Comparison of ENCODE assay signal across 16 cellular contexts in the genomic region with DNA sequence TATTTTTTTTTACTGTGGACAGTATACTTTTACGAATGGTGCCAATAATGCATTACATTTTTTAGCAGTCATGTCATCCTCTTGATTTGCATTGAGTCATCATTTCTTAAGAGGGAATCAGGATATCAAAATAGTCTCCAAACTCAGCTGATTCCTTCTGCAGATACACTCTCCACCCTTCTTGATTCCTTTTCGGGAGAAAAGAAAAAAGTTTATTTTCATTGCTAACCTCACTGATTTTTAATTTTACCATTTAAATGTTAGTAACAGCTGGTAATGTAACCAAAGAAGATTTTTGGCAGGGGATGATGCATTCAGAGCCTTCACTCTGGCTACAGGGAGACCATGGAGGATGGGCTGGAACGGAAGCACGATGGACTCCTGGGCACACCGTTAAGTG. TPM values are rescaled to one million over a fixed set of nuclear protein-coding genes. Genes with fewer than 3 reads are reported as not detected.
DNase-seq lines count a peak whose midpoint lies in the region; ATAC-seq and TF ChIP-seq lines count a peak whose summit lies in the region.
"Had no signal": no experiment of that assay in that cellular context is flagged by ENCODE, and none has a peak within 500 bp of the region (broad histone marks: within the 10 kb centered on the region; RNA-seq: fewer than 3 reads in every experiment).

No MANE protein-coding gene starts in this region.

- H3K27ac Mint-ChIP-seq in chondrocyte (ENCODE audit: unreplicated experiment), result peak overlapping the region; percentile 81
- no peak overlapping the region for H3K27ac Mint-ChIP-seq in Calu3 (ENCODE audit: unreplicated experiment)

- intact Hi-C loops in PC-3 (cut with micrococcal nuclease), result no loop called here
- intact Hi-C loops in Calu3 (cut with micrococcal nuclease; ENCODE audit: unreplicated experiment), result no loop called here

- BruUV-seq in PC-3 (replicated peaks; lab: Mats Ljungman, UMichigan) (no TSS peak), Calu3 (replicated peaks; lab: Mats Ljungman, UMichigan) (no TSS peak)

- peaks cover 17% of the 10 kb centered on the region for H3K4me1 ChIP-seq in PC-3 (ENCODE audit: insufficient read depth, low read length)
- H3K4me1 ChIP-seq: gastrocnemius medialis had no signal

- H2AFZ ChIP-seq in PC-3 (ENCODE audit: low read length), result no peak overlapping the region

- H3K4me1 Mint-ChIP-seq in chondrocyte (ENCODE audit: low read depth) (peaks cover 21% of the 10 kb centered on the region), Calu3 (ENCODE audit: low read depth, unreplicated experiment) (no peaks in the 10 kb centered on the region)

- H3K4me3 ChIP-seq in BJ (ENCODE audit: low read depth, low read length), result no peak overlapping the region
- H3K4me3 ChIP-seq in PC-3 (ENCODE audit: low read length), result no peak overlapping the region
- H3K4me3 ChIP-seq: gastrocnemius medialis, stomach had no signal

- TF ChIP-seq CTCF in BJ (IDR thresholded peaks at IDR 0.05; ENCODE audit: insufficient read depth, low read depth, low read length) (no peak), PC-3 (conservative IDR thresholded peaks at IDR 0.05; ENCODE audit: low read depth, low read length) (no peak), chondrocyte (IDR thresholded peaks at IDR 0.05) (no peak), Calu3 (IDR thresholded peaks at IDR 0.05; ENCODE audit: unreplicated experiment) (no peak)

- H3K9me3 ChIP-seq in PC-3 (ENCODE audit: low read length), result no peaks in the 10 kb centered on the region
- H3K9me3 ChIP-seq: gastrocnemius medialis, stomach had no signal

- H3K9ac ChIP-seq in PC-3 (ENCODE audit: low read length), result no peak overlapping the region

- no peaks in the 10 kb centered on the region for H3F3A ChIP-seq in PC-3 (ENCODE audit: low read length, unreplicated experiment)

- H3K27me3 Mint-ChIP-seq in chondrocyte (ENCODE audit: low read depth) (no peaks in the 10 kb centered on the region), Calu3 (ENCODE audit: unreplicated experiment) (no peaks in the 10 kb centered on the region)

- H3K27me3 ChIP-seq in BJ (ENCODE audit: control insufficient read depth, insufficient read depth, low read length), result no peaks in the 10 kb centered on the region
- H3K27me3 ChIP-seq in PC-3 (ENCODE audit: low read length), result no peaks in the 10 kb centered on the region
- H3K27me3 ChIP-seq: gastrocnemius medialis, stomach had no signal

- ATAC-seq in PC-3 (peak; percentile 92), HG03520 (IDR thresholded peaks at IDR 0.05; ENCODE audit: unreplicated experiment) (no peak), HG02938 (IDR thresholded peaks at IDR 0.05; ENCODE audit: unreplicated experiment) (no peak)
- ATAC-seq: activated naive CD4-positive, alpha-beta T cell treated with anti-CD3 and anti-CD28 coated beads, Interleukin-2, amount 50 U/mL, for 72 hours; gastrocnemius medialis had no signal

- no peaks in the 10 kb centered on the region for H3K79me2 ChIP-seq in PC-3 (ENCODE audit: low read length)

- no peaks in the 10 kb centered on the region for H4K20me1 ChIP-seq in PC-3 (ENCODE audit: low read length)

- peak overlapping the region; percentile 58; the same call in 1 of the 2 replicates for H3K4me2 ChIP-seq in PC-3 (ENCODE audit: low read length)

- no peaks in the 10 kb centered on the region for H3K9me2 ChIP-seq in PC-3 (replicated peaks; ENCODE audit: low read length)

- peak; percentile 13 for DNase-seq in BJ (ENCODE audit: low read depth)
- peak; percentile 79 for DNase-seq in PC-3
- no peak for DNase-seq in chondrocyte (ENCODE audit: low spot score)
- DNase-seq in non-pigmented ciliary epithelial cell (ENCODE audit: low read depth), result peak; percentile 45
- no peak for DNase-seq in SHP77 treated with DMSO at 0.1 percent for 48 hours (lab: John Stamatoyannopoulos, UW)
- no peak for DNase-seq in Calu3
- DNase-seq: gastrocnemius medialis, islet precursor cell, NCI-H1694 treated with DMSO at 0.1 percent for 48 hours, NCI-H774, retina, SHP77, stomach had no signal

- H3K36me3 Mint-ChIP-seq in chondrocyte (ENCODE audit: low read depth) (no peaks in the 10 kb centered on the region), Calu3 (ENCODE audit: insufficient read depth, unreplicated experiment) (no peaks in the 10 kb centered on the region)
- H3K36me3 Mint-ChIP-seq: activated naive CD4-positive, alpha-beta T cell treated with anti-CD3 and anti-CD28 coated beads, Interleukin-2, amount 50 U/mL, for 72 hours had no signal

- H3K9me3 Mint-ChIP-seq in chondrocyte (ENCODE audit: low read depth), result no peaks in the 10 kb centered on the region
- H3K9me3 Mint-ChIP-seq in Calu3 (ENCODE audit: low read depth, unreplicated experiment), result no peaks in the 10 kb centered on the region
- H3K9me3 Mint-ChIP-seq: activated naive CD4-positive, alpha-beta T cell treated with anti-CD3 and anti-CD28 coated beads, Interleukin-2, amount 50 U/mL, for 72 hours had no signal

- H3K4me3 Mint-ChIP-seq in chondrocyte (ENCODE audit: unreplicated experiment) (peak overlapping the region; percentile 23), Calu3 (ENCODE audit: low read depth, unreplicated experiment) (no peak overlapping the region)

- POLR2A ChIA-PET in BJ (lab: Charles Lee) (interaction anchor here (0.7 kb wide), 1 partner anchor 25 kb away, joined by 6 read pairs; no protein-coding TSS in a partner anchor), PC-3 (lab: Charles Lee; ENCODE audit: unreplicated experiment) (no interaction called here)

- no peaks in the 10 kb centered on the region for H3K36me3 ChIP-seq in BJ (ENCODE audit: control insufficient read depth, insufficient read depth, low read length)
- H3K36me3 ChIP-seq in PC-3 (ENCODE audit: low read depth, low read length), result no peaks in the 10 kb centered on the region
- H3K36me3 ChIP-seq: gastrocnemius medialis had no signal

- CTCF ChIA-PET in BJ (lab: Yijun Ruan, JAX), result interaction anchor here (0.6 to 2.1 kb wide), 6 partner anchors 12 to 711 kb away, joined by 3 to 11 read pairs (median 4); no protein-coding TSS in a partner anchor
- CTCF ChIA-PET in PC-3 (lab: Charles Lee), result no interaction called here
- CTCF ChIA-PET in Calu3 (lab: Charles Lee), result interaction anchor here (0.6 to 1.2 kb wide), 3 partner anchors 12 to 577 kb away, joined by 3 to 5 read pairs (median 5); no protein-coding TSS in a partner anchor

- no peak overlapping the region for H3K27ac ChIP-seq in PC-3 (ENCODE audit: low read length)
- H3K27ac ChIP-seq: gastrocnemius medialis, stomach had no signal

RNA-seq across cellular contexts. Expression of gene MRPL42, which starts 47.5 kb away (rescaled TPM):
- polyA plus RNA-seq in BJ (2011; rRNA removed), result 28.1 and 73.3 TPM in 2 replicates
- polyA minus RNA-seq in BJ (2011; rRNA and poly(A)+ RNA removed), result 11.5 and 11.6 TPM in 2 replicates
- total RNA-seq in PC-3 (2014; rRNA removed), result 69.6 and 119 TPM in 2 replicates
- 41.4 to 44.4 TPM (median 42.0 TPM) in 3 replicates for total RNA-seq in chondrocyte
- total RNA-seq in Calu3 (2022), result 88.3 and 94.9 TPM in 2 replicates

RNA-seq across cellular contexts. Expression of gene SOCS2, which starts 57.6 kb away (rescaled TPM):
- 87.5 and 94.9 TPM in 2 replicates for polyA plus RNA-seq in BJ (2011; rRNA removed)
- polyA minus RNA-seq in BJ (2011; rRNA and poly(A)+ RNA removed), result 51.6 and 58.4 TPM in 2 replicates
- 28.9 and 43.1 TPM in 2 replicates for total RNA-seq in PC-3 (2014; rRNA removed)
- 2.9 to 8.8 TPM (median 4.9 TPM) in 3 replicates for total RNA-seq in chondrocyte
- total RNA-seq in Calu3 (2022), result 4.2 and 4.6 TPM in 2 replicates

Comparison
In these comparisons a context has a peak if more than half of its experiments do, and no peak if none do; other contexts are left out.
1. DNase-seq: peak in BJ (single experiment), PC-3 (single experiment) and non-pigmented ciliary epithelial cell (single experiment); none in chondrocyte (single experiment), SHP77 treated with DMSO at 0.1 percent for 48 hours (single experiment) and Calu3 (single experiment).